In the genomic region with DNA sequence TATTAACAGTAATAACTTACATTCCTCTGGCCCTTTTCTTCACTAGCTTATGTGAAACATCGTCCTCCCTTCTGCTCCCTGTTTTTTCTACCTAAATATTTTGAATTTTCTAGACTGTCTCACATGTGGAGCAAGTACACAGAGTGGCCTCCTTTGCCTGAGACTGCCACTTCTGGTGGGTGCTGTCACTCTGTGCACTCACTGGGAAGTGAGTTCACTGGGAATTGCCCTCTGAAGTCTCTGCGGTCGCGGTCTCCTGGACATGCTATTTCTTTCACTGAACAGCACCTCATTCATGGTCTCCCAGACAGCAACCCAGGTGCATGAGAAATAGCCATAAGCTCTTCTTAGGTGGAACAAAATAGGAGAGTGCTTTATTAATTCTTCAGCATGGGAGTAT, we compare ENCODE assay signal across 12 cellular contexts.
A peak's percentile ranks its signal among the peaks of the same experiment; 100 is the strongest.
DNase-seq lines count a peak whose midpoint lies in the region; TF ChIP-seq lines count a peak whose summit lies in the region.
"Had no signal": no experiment of that assay in that cellular context is flagged by ENCODE, and none has a peak within 500 bp of the region (broad histone marks: within the 10 kb centered on the region; RNA-seq: fewer than 3 reads in every experiment).

No MANE protein-coding gene starts in this region.

- H3K4me1 Mint-ChIP-seq in activated CD4-positive, alpha-beta memory T cell treated with anti-CD3 and anti-CD28 coated beads for 36 hours (ENCODE audit: low read depth), result no peaks in the 10 kb centered on the region
- H3K4me1 Mint-ChIP-seq: CD4-positive, CD25-positive, alpha-beta regulatory T cell had no signal

- 83 to 85% methylated on average over 4 of the region's 4 CpGs for whole genome bisulfite sequencing in mesodermal cell (ENCODE audit: insufficient coverage in 2 of 2), 2 experiments

- no peaks in the 10 kb centered on the region for H3K27me3 Mint-ChIP-seq in activated CD4-positive, alpha-beta memory T cell treated with anti-CD3 and anti-CD28 coated beads for 36 hours

- TF ChIP-seq CTCF in cardiac muscle cell (IDR thresholded peaks at IDR 0.05; ENCODE audit: low read depth, low read length), result no peak

- H3K27ac Mint-ChIP-seq in activated CD4-positive, alpha-beta memory T cell treated with anti-CD3 and anti-CD28 coated beads for 36 hours, result no peak overlapping the region
- H3K27ac Mint-ChIP-seq: CD4-positive, CD25-positive, alpha-beta regulatory T cell had no signal

- H3K4me1 ChIP-seq in cardiac muscle cell (ENCODE audit: low read depth), result peaks cover 35% of the 10 kb centered on the region
- no peaks in the 10 kb centered on the region for H3K4me1 ChIP-seq in mesodermal cell (ENCODE audit: control insufficient read depth, insufficient read depth, low read length, poor library complexity, severe bottlenecking)
- H3K4me1 ChIP-seq: BLaER1 treated with 17β-estradiol and CSF1 and Interleukin-3, amounts not matched to agents 10 nM and 100 nM had no signal

- H3K27ac ChIP-seq in cardiac muscle cell (peak overlapping the region; percentile 96), mesodermal cell (ENCODE audit: low read depth, low read length, severe bottlenecking) (peak overlapping the region; percentile 26)
- H3K27ac ChIP-seq: BLaER1 treated with 17β-estradiol and CSF1 and Interleukin-3, amounts not matched to agents 10 nM and 100 nM had no signal

- no peaks in the 10 kb centered on the region for H3K36me3 Mint-ChIP-seq in activated CD4-positive, alpha-beta memory T cell treated with anti-CD3 and anti-CD28 coated beads for 36 hours
- H3K36me3 Mint-ChIP-seq: CD4-positive, CD25-positive, alpha-beta regulatory T cell had no signal

- H3K4me3 ChIP-seq in cardiac muscle cell (no peak overlapping the region), mesodermal cell (ENCODE audit: extremely low read depth, insufficient read depth, low read length, poor library complexity, severe bottlenecking) (no peak overlapping the region)
- H3K4me3 ChIP-seq: BLaER1 treated with 17β-estradiol and CSF1 and Interleukin-3, amounts not matched to agents 10 nM and 100 nM had no signal

- intact Hi-C loops in cardiac septum (cut with DNase I), result no loop called here
- intact Hi-C loops in activated CD4-positive, alpha-beta memory T cell treated with anti-CD3 and anti-CD28 coated beads for 36 hours (cut with micrococcal nuclease), result no loop called here

- DNase-seq in cardiac muscle cell (ENCODE audit: low read depth in 1 of 2, low spot score in 1 of 2) (peak in 1 of 2 donors; percentile 63), cardiac septum (ENCODE audit: low spot score) (no peak), glomerular visceral epithelial cell (ENCODE audit: extremely low spot score) (peak; percentile 35)
- no peak for DNase-seq in activated effector memory CD4-positive, alpha-beta T cell treated with Interleukin-2 at 50 U/mL for 16 hours
- DNase-seq in activated CD4-positive, alpha-beta memory T cell treated with anti-CD3 and anti-CD28 coated beads for 36 hours, result no peak
- no peak for DNase-seq in central memory CD4-positive, alpha-beta T cell
- DNase-seq: ACHN; CD4-positive, CD25-positive, alpha-beta regulatory T cell; DMS53; GF-D8 had no signal

- H3K4me3 Mint-ChIP-seq in activated CD4-positive, alpha-beta memory T cell treated with anti-CD3 and anti-CD28 coated beads for 36 hours, result no peak overlapping the region
- H3K4me3 Mint-ChIP-seq: CD4-positive, CD25-positive, alpha-beta regulatory T cell had no signal

- CTCF ChIA-PET in activated CD4-positive, alpha-beta memory T cell treated with anti-CD3 and anti-CD28 coated beads for 36 hours (lab: Charles Lee), result no interaction called here

- H3K27me3 ChIP-seq in cardiac muscle cell, result no peaks in the 10 kb centered on the region
- H3K27me3 ChIP-seq: BLaER1 treated with 17β-estradiol and CSF1 and Interleukin-3, amounts not matched to agents 10 nM and 100 nM had no signal

- H3K9me3 ChIP-seq in cardiac muscle cell (ENCODE audit: low read depth) (no peaks in the 10 kb centered on the region), mesodermal cell (ENCODE audit: control insufficient read depth, low read length) (no peaks in the 10 kb centered on the region)
- H3K9me3 ChIP-seq: BLaER1 treated with 17β-estradiol and CSF1 and Interleukin-3, amounts not matched to agents 10 nM and 100 nM had no signal

- POLR2A ChIA-PET in activated CD4-positive, alpha-beta memory T cell treated with anti-CD3 and anti-CD28 coated beads for 36 hours (lab: Charles Lee), result no interaction called here

- H3K36me3 ChIP-seq in cardiac muscle cell (no peaks in the 10 kb centered on the region), mesodermal cell (ENCODE audit: control insufficient read depth, insufficient read depth, low read length) (no peaks in the 10 kb centered on the region)
- H3K36me3 ChIP-seq: BLaER1 treated with 17β-estradiol and CSF1 and Interleukin-3, amounts not matched to agents 10 nM and 100 nM had no signal

- H3K9me3 Mint-ChIP-seq in activated CD4-positive, alpha-beta memory T cell treated with anti-CD3 and anti-CD28 coated beads for 36 hours, result peaks cover 5% of the 10 kb centered on the region
